In the genomic region with DNA sequence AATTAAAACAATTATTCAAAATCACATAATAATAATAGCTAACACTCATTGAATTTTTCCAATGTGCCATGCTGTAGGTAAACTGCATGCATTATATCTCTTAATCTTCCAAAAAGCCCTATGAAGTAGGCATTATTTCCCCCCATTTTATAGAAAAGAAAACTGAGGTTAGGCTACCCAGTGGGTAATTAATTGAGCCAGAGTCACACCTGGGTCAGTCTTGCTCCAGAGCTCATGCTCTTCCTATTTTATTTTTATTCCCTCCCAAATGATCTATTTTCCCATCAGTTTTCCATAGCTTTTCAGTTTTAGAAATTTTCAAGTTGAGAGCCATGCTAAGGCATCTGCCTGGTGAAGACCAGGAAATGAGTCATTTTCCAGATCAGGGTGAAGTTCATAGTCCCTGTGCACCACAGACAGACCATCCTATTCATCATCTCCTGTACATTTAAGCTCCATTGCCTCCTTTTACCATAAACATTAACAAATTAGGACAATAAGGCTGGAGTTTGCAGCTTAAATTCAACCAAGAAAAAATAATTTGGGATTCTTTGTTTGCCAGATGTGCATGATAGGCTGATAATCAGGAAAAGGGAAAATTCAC, we compare ENCODE assay signal across 14 cellular contexts.
A peak's percentile ranks its signal among the peaks of the same experiment; 100 is the strongest.
DNase-seq lines count a peak whose midpoint lies in the region; ATAC-seq, FAIRE-seq and TF ChIP-seq lines count a peak whose summit lies in the region.
"Had no signal": no experiment of that assay in that cellular context is flagged by ENCODE, and none has a peak within 500 bp of the region (broad histone marks: within the 10 kb centered on the region; RNA-seq: fewer than 3 reads in every experiment).

No MANE protein-coding gene starts in this region.

- H3K27me3 ChIP-seq in Loucy (ENCODE audit: insufficient read depth, low read length, poor library complexity, severe bottlenecking) (no peaks in the 10 kb centered on the region), astrocyte (ENCODE audit: insufficient read depth, low read length) (no peaks in the 10 kb centered on the region), kidney epithelial cell (ENCODE audit: control insufficient read depth, insufficient read depth, low read length) (no peaks in the 10 kb centered on the region)
- H3K27me3 ChIP-seq: BLaER1 treated with 17β-estradiol and CSF1 and Interleukin-3, amounts not matched to agents 10 nM and 100 nM; pancreas had no signal

- ATAC-seq in stimulated activated effector memory CD8-positive, alpha-beta T cell treated with anti-CD3 and anti-CD28 coated beads, Interleukin-12 subunit alpha, Interleukin-12 subunit beta, amount 100 ng/mL, for 72 hours = no peak
- no peak for ATAC-seq in HG03175 (IDR thresholded peaks at IDR 0.05; ENCODE audit: unreplicated experiment)

- POLR2A ChIA-PET in activated CD4-positive, alpha-beta T cell treated with anti-CD3 and anti-CD28 coated beads, Interleukin-2, amount 10 ng/mL, durations not matched to agents 7 days and 5 days (lab: Charles Lee) = no interaction called here

- H3F3A ChIP-seq in Loucy (ENCODE audit: low read depth) = no peaks in the 10 kb centered on the region

- peak overlapping the region; percentile 81 for H3K27ac ChIP-seq in astrocyte (ENCODE audit: low read depth, low read length)
- H3K27ac ChIP-seq: BLaER1 treated with 17β-estradiol and CSF1 and Interleukin-3, amounts not matched to agents 10 nM and 100 nM; pancreas had no signal

- H3K36me3 ChIP-seq in Loucy (ENCODE audit: insufficient read depth, low read length) (no peaks in the 10 kb centered on the region), astrocyte (ENCODE audit: insufficient read depth, low read length) (no peaks in the 10 kb centered on the region), kidney epithelial cell (ENCODE audit: control insufficient read depth, insufficient read depth, low read length) (no peaks in the 10 kb centered on the region)
- H3K36me3 ChIP-seq: BLaER1 treated with 17β-estradiol and CSF1 and Interleukin-3, amounts not matched to agents 10 nM and 100 nM; pancreas had no signal

- peak; percentile 71 for FAIRE-seq in astrocyte (lab: Jason Lieb, UNC)
- FAIRE-seq: pancreas had no signal

- peak; percentile 86 for DNase-seq in COLO829 (ENCODE audit: low spot score)
- DNase-seq in astrocyte (ENCODE audit: low read depth) = peak; percentile 88
- DNase-seq in kidney epithelial cell (ENCODE audit: low read depth) = peak; percentile 50
- no peak for DNase-seq in stimulated activated effector memory CD8-positive, alpha-beta T cell treated with anti-CD3 and anti-CD28 coated beads, Interleukin-12 subunit alpha, Interleukin-12 subunit beta, amount 100 ng/mL, for 72 hours (ENCODE audit: low spot score in 2 of 2)
- DNase-seq in NCI-H187 treated with DMSO at 0.1 percent for 48 hours (lab: John Stamatoyannopoulos, UW) = no peak
- no peak for DNase-seq in activated CD4-positive, alpha-beta T cell treated with anti-CD3 and anti-CD28 coated beads, Interleukin-2, amount 10 ng/mL, durations not matched to agents 7 days and 5 days
- DNase-seq: activated CD4-positive, alpha-beta T cell treated with anti-CD3 and anti-CD28 coated beads for 4 hours; GF-D8; NCI-H2029; pancreas had no signal

- no peaks in the 10 kb centered on the region for H4K20me1 ChIP-seq in Loucy (ENCODE audit: insufficient read depth, low read length, poor library complexity, severe bottlenecking)
- no peaks in the 10 kb centered on the region for H4K20me1 ChIP-seq in astrocyte (ENCODE audit: insufficient read depth, low read length)
- H4K20me1 ChIP-seq: BLaER1 treated with 17β-estradiol and CSF1 and Interleukin-3, amounts not matched to agents 10 nM and 100 nM had no signal

- peak overlapping the region; percentile 58 for H3K4me2 ChIP-seq in Loucy (ENCODE audit: low read depth, low read length, poor library complexity, severe bottlenecking)
- H3K4me2 ChIP-seq in astrocyte (ENCODE audit: low read length) = peak overlapping the region; percentile 73
- H3K4me2 ChIP-seq: BLaER1 treated with 17β-estradiol and CSF1 and Interleukin-3, amounts not matched to agents 10 nM and 100 nM had no signal

- no peaks in the 10 kb centered on the region for H3K36me3 Mint-ChIP-seq in astrocyte (ENCODE audit: low read depth, unreplicated experiment)
- no peaks in the 10 kb centered on the region for H3K36me3 Mint-ChIP-seq in stimulated activated effector memory CD8-positive, alpha-beta T cell treated with anti-CD3 and anti-CD28 coated beads, Interleukin-12 subunit alpha, Interleukin-12 subunit beta, amount 100 ng/mL, for 72 hours
- no peaks in the 10 kb centered on the region for H3K36me3 Mint-ChIP-seq in activated CD4-positive, alpha-beta T cell treated with anti-CD3 and anti-CD28 coated beads, Interleukin-2, amount 10 ng/mL, durations not matched to agents 7 days and 5 days (ENCODE audit: low read depth)
- H3K36me3 Mint-ChIP-seq: memory B cell had no signal

- peaks cover 19% of the 10 kb centered on the region for H3K4me1 Mint-ChIP-seq in astrocyte (ENCODE audit: low read depth, unreplicated experiment)
- H3K4me1 Mint-ChIP-seq in stimulated activated effector memory CD8-positive, alpha-beta T cell treated with anti-CD3 and anti-CD28 coated beads, Interleukin-12 subunit alpha, Interleukin-12 subunit beta, amount 100 ng/mL, for 72 hours = no peaks in the 10 kb centered on the region
- H3K4me1 Mint-ChIP-seq in activated CD4-positive, alpha-beta T cell treated with anti-CD3 and anti-CD28 coated beads, Interleukin-2, amount 10 ng/mL, durations not matched to agents 7 days and 5 days = no peaks in the 10 kb centered on the region
- H3K4me1 Mint-ChIP-seq: memory B cell had no signal

- no peak overlapping the region for H3K4me3 Mint-ChIP-seq in astrocyte (ENCODE audit: unreplicated experiment)
- H3K4me3 Mint-ChIP-seq in stimulated activated effector memory CD8-positive, alpha-beta T cell treated with anti-CD3 and anti-CD28 coated beads, Interleukin-12 subunit alpha, Interleukin-12 subunit beta, amount 100 ng/mL, for 72 hours = no peak overlapping the region
- H3K4me3 Mint-ChIP-seq in activated CD4-positive, alpha-beta T cell treated with anti-CD3 and anti-CD28 coated beads, Interleukin-2, amount 10 ng/mL, durations not matched to agents 7 days and 5 days = no peak overlapping the region
- H3K4me3 Mint-ChIP-seq: memory B cell had no signal

- H3K79me2 ChIP-seq in Loucy (ENCODE audit: insufficient read depth, low read length) = no peaks in the 10 kb centered on the region
- no peaks in the 10 kb centered on the region for H3K79me2 ChIP-seq in astrocyte (ENCODE audit: insufficient read depth, low read length)

- no peaks in the 10 kb centered on the region for H3K9me2 ChIP-seq in Loucy (replicated peaks; ENCODE audit: low read depth, low read length)

- CTCF ChIA-PET in activated CD4-positive, alpha-beta T cell treated with anti-CD3 and anti-CD28 coated beads, Interleukin-2, amount 10 ng/mL, durations not matched to agents 7 days and 5 days (lab: Charles Lee) = no interaction called here

- no peaks in the 10 kb centered on the region for H3K9me3 Mint-ChIP-seq in astrocyte (ENCODE audit: unreplicated experiment)
- H3K9me3 Mint-ChIP-seq in stimulated activated effector memory CD8-positive, alpha-beta T cell treated with anti-CD3 and anti-CD28 coated beads, Interleukin-12 subunit alpha, Interleukin-12 subunit beta, amount 100 ng/mL, for 72 hours = peaks cover 13% of the 10 kb centered on the region
- H3K9me3 Mint-ChIP-seq in activated CD4-positive, alpha-beta T cell treated with anti-CD3 and anti-CD28 coated beads, Interleukin-2, amount 10 ng/mL, durations not matched to agents 7 days and 5 days = no peaks in the 10 kb centered on the region
- H3K9me3 Mint-ChIP-seq: memory B cell had no signal

- H3K27me3 Mint-ChIP-seq in astrocyte (ENCODE audit: low read depth, unreplicated experiment) = no peaks in the 10 kb centered on the region
- no peaks in the 10 kb centered on the region for H3K27me3 Mint-ChIP-seq in activated CD4-positive, alpha-beta T cell treated with anti-CD3 and anti-CD28 coated beads, Interleukin-2, amount 10 ng/mL, durations not matched to agents 7 days and 5 days
- H3K27me3 Mint-ChIP-seq: memory B cell had no signal

- TF ChIP-seq CTCF in Loucy (conservative IDR thresholded peaks at IDR 0.05; ENCODE audit: low read length) (no peak), astrocyte (IDR thresholded peaks at IDR 0.05; ENCODE audit: insufficient read depth, low read depth, low read length) (no peak), kidney epithelial cell (IDR thresholded peaks at IDR 0.05; ENCODE audit: insufficient read depth, low read length, poor library complexity, severe bottlenecking) (no peak)

- peak overlapping the region; percentile 34 for H3K9ac ChIP-seq in Loucy (ENCODE audit: low read depth, low read length, poor library complexity, severe bottlenecking)
- peak overlapping the region; percentile 65 for H3K9ac ChIP-seq in astrocyte (ENCODE audit: low read length)
- H3K9ac ChIP-seq: BLaER1 treated with 17β-estradiol and CSF1 and Interleukin-3, amounts not matched to agents 10 nM and 100 nM had no signal

- peaks cover 4% of the 10 kb centered on the region; the same call in 1 of the 2 replicates for H3K9me3 ChIP-seq in Loucy (ENCODE audit: insufficient read depth, low read depth, low read length)
- H3K9me3 ChIP-seq in astrocyte (ENCODE audit: insufficient read depth, low read depth, low read length) = no peaks in the 10 kb centered on the region
- H3K9me3 ChIP-seq: pancreas had no signal

- H3K4me1 ChIP-seq in Loucy (ENCODE audit: insufficient read depth, low read length, poor library complexity, severe bottlenecking) (peaks cover 24% of the 10 kb centered on the region), astrocyte (ENCODE audit: insufficient read depth, low read length) (peaks cover 20% of the 10 kb centered on the region)
- H3K4me1 ChIP-seq: pancreas had no signal

- H3K4me3 ChIP-seq in Loucy (ENCODE audit: low read length, poor library complexity, severe bottlenecking) (no peak overlapping the region), astrocyte (ENCODE audit: insufficient read depth, low read depth, low read length) (no peak overlapping the region), kidney epithelial cell (ENCODE audit: low read depth, low read length) (no peak overlapping the region)
- H3K4me3 ChIP-seq: BLaER1 treated with 17β-estradiol and CSF1 and Interleukin-3, amounts not matched to agents 10 nM and 100 nM; pancreas had no signal

- H2AFZ ChIP-seq in Loucy (ENCODE audit: low read length) = no peak overlapping the region
- no peak overlapping the region for H2AFZ ChIP-seq in astrocyte (ENCODE audit: low read depth, low read length)

- peak overlapping the region; percentile 50 for H3K27ac Mint-ChIP-seq in astrocyte (ENCODE audit: unreplicated experiment)
- no peak overlapping the region for H3K27ac Mint-ChIP-seq in stimulated activated effector memory CD8-positive, alpha-beta T cell treated with anti-CD3 and anti-CD28 coated beads, Interleukin-12 subunit alpha, Interleukin-12 subunit beta, amount 100 ng/mL, for 72 hours
- no peak overlapping the region for H3K27ac Mint-ChIP-seq in activated CD4-positive, alpha-beta T cell treated with anti-CD3 and anti-CD28 coated beads, Interleukin-2, amount 10 ng/mL, durations not matched to agents 7 days and 5 days
- H3K27ac Mint-ChIP-seq: memory B cell had no signal

Comparison
In these comparisons a context has a peak if more than half of its experiments do, and no peak if none do; other contexts are left out.
1. DNase-seq: peak in COLO829 (single experiment), astrocyte (single experiment) and kidney epithelial cell (single experiment); none in stimulated activated effector memory CD8-positive, alpha-beta T cell treated with anti-CD3 and anti-CD28 coated beads, Interleukin-12 subunit alpha, Interleukin-12 subunit beta, amount 100 ng/mL, for 72 hours (0 of 2), NCI-H187 treated with DMSO at 0.1 percent for 48 hours (single experiment) and activated CD4-positive, alpha-beta T cell treated with anti-CD3 and anti-CD28 coated beads, Interleukin-2, amount 10 ng/mL, durations not matched to agents 7 days and 5 days (single experiment).